In genomic region chr13:48833412-48833811, GRCh38 we compare ENCODE assay signal across 35 cellular contexts.
"Had no signal": no experiment of that assay in that cellular context is flagged by ENCODE, and none has a peak within 500 bp of the region (broad histone marks: within the 10 kb centered on the region; RNA-seq: fewer than 3 reads in every experiment).

No MANE protein-coding gene starts in this region.

- H3K4me3 ChIP-seq: MG63 had no signal

- H3K9ac ChIP-seq: KMS-11 had no signal

- DNase-seq: Karpas-422, Kasumi-1, KG1, MG63, MM.1S, MV-4-11, NCI-H1092, NCI-H1092 treated with DMSO at 0.1 percent for 48 hours, NCI-H1105, NCI-H1105 treated with DMSO at 0.1 percent for 48 hours, NCI-H1417, NCI-H1417 treated with DMSO at 0.1 percent for 48 hours, NCI-H1436, NCI-H1436 treated with DMSO at 0.1 percent for 48 hours, NCI-H146, NCI-H1694, NCI-H1694 treated with DMSO at 0.1 percent for 48 hours, NCI-H187, NCI-H187 treated with DMSO at 0.1 percent for 48 hours, NCI-H1930, NCI-H2029, NCI-H2029 treated with DMSO at 0.1 percent for 48 hours, NCI-H2081, NCI-H2081 treated with DMSO at 0.1 percent for 48 hours, NCI-H2107, NCI-H2171, NCI-H2171 treated with DMSO at 0.1 percent for 48 hours, NCI-H2227 treated with DMSO at 0.1 percent for 48 hours, NCI-H226, NCI-H345, NCI-H446, NCI-H446 treated with DMSO at 0.1 percent for 48 hours, NCI-H510A, NCI-H510A treated with DMSO at 0.1 percent for 48 hours had no signal

- H3K27me3 ChIP-seq: MG63 had no signal

- H3K9me3 ChIP-seq: MG63 had no signal

- H3K36me3 ChIP-seq: MG63 had no signal

- H3K4me2 ChIP-seq: KMS-11 had no signal

- H3K27ac ChIP-seq: KMS-11 had no signal
